ENCODE assay signal across 18 cellular contexts in the genomic region with DNA sequence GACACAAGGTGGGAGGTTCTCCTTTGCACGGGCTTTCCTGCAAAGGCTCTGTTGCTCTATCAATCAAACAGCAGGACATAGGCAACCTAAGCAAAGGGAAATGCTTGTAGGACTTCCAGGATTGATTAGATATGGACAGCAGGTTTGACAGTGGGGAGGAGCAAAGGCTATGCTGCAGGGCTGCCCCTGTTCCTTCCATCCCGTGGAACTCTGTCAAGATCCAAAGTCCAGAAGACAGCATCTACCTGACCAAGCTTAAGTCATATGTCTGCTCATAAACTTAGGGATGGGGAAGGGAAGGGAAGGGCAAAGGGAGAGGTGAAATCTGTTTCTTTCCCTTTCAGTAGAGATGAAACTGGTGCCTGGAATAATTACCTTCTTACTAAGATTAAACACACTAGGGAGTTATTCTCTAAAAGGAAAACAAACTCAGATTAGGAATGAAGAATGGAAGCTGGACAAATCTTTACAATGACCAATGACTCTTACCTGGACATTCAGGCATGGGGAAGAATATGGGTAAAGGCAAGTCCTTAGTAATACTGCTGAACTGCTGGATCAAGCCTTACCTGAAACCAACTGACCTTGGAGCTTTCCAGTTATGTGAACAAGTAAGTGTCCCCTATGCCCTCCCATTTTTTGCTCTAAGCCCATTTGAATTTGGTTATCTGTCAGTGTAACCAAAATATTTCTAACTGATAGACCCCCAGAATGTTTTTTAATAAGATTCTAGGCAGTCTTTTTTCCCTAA. TPM values are rescaled to one million over a fixed set of nuclear protein-coding genes. Genes with fewer than 3 reads are reported as not detected.
DNase-seq lines count a peak whose midpoint lies in the region; ATAC-seq and TF ChIP-seq lines count a peak whose summit lies in the region.
"Had no signal": no experiment of that assay in that cellular context is flagged by ENCODE, and none has a peak within 500 bp of the region (broad histone marks: within the 10 kb centered on the region; RNA-seq: fewer than 3 reads in every experiment).

No MANE protein-coding gene starts in this region.

- H3K27me3 Mint-ChIP-seq in mesothelial cell of epicardium (ENCODE audit: low read depth) = peaks cover 4% of the 10 kb centered on the region

- no peaks in the 10 kb centered on the region for H3K4me1 Mint-ChIP-seq in mesothelial cell of epicardium
- H3K4me1 Mint-ChIP-seq: CD8-positive, alpha-beta memory T cell had no signal

- intact Hi-C loops in esophagus muscularis mucosa (cut with DNase I) = no loop called here

- peaks cover 3% of the 10 kb centered on the region for H3K36me3 Mint-ChIP-seq in mesothelial cell of epicardium

- no peak overlapping the region for H3K4me3 Mint-ChIP-seq in mesothelial cell of epicardium
- H3K4me3 Mint-ChIP-seq: CD8-positive, alpha-beta memory T cell had no signal

- H3K27me3 ChIP-seq in Peyer's patch = no peaks in the 10 kb centered on the region
- H3K27me3 ChIP-seq in esophagus muscularis mucosa = no peaks in the 10 kb centered on the region
- H3K27me3 ChIP-seq: BLaER1 had no signal

- no peaks in the 10 kb centered on the region for H3K9me3 Mint-ChIP-seq in mesothelial cell of epicardium

- no peak for TF ChIP-seq POLR2A in Peyer's patch (IDR thresholded peaks at IDR 0.05)
- TF ChIP-seq POLR2A in esophagus muscularis mucosa (IDR thresholded peaks at IDR 0.05; ENCODE audit: low read depth) = no peak

- no peak overlapping the region for H3K27ac Mint-ChIP-seq in mesothelial cell of epicardium
- H3K27ac Mint-ChIP-seq: CD8-positive, alpha-beta memory T cell had no signal

- H3K4me3 ChIP-seq in Peyer's patch (peak overlapping the region in 1 of 4 donors; percentile 0), esophagus muscularis mucosa (no peak overlapping the region)
- H3K4me3 ChIP-seq: BLaER1, GM12878 had no signal

- no peaks in the 10 kb centered on the region for H3K9me3 ChIP-seq in Peyer's patch
- no peaks in the 10 kb centered on the region for H3K9me3 ChIP-seq in esophagus muscularis mucosa
- H3K9me3 ChIP-seq: BLaER1 had no signal

- H3K36me3 ChIP-seq in Peyer's patch (no peaks in the 10 kb centered on the region), esophagus muscularis mucosa (no peaks in the 10 kb centered on the region)
- H3K36me3 ChIP-seq: BLaER1 had no signal

- WGBS in esophagus muscularis mucosa = 55% methylated on average over 1 of the region's 2 CpGs

- H3K27ac ChIP-seq in Peyer's patch = peak overlapping the region in 2 of 4 donors; percentile 42 to 47
- H3K27ac ChIP-seq in esophagus muscularis mucosa (replicated peaks in 1 of 4) = no peak overlapping the region
- H3K27ac ChIP-seq: BLaER1 had no signal

- ATAC-seq in left lobe of liver (peak; percentile 78), GM21390 (IDR thresholded peaks at IDR 0.05; ENCODE audit: unreplicated experiment) (no peak)
- ATAC-seq: GM12878 had no signal

- DNase-seq in ELF-1 (ENCODE audit: low read depth, low spot score) (peak; percentile 44), Peyer's patch (peak in 2 of 3 donors; percentile 51 to 60), left lobe of liver (ENCODE audit: low spot score) (no peak), mucosa of gallbladder (ENCODE audit: low spot score) (peak; percentile 56), esophagus muscularis mucosa (ENCODE audit: extremely low spot score) (no peak), mesothelial cell of epicardium (ENCODE audit: low spot score in 2 of 2, unreplicated experiment in 2 of 2) (no peak)
- DNase-seq: 8988T; AML-193; CD8-positive, alpha-beta memory T cell; DMS 273 treated with DMSO at 0.1 percent for 48 hours; HCEC 1CT had no signal

- no peaks in the 10 kb centered on the region for H3K4me1 ChIP-seq in Peyer's patch
- H3K4me1 ChIP-seq in esophagus muscularis mucosa = no peaks in the 10 kb centered on the region
- H3K4me1 ChIP-seq: BLaER1 had no signal

- no peak for TF ChIP-seq EP300 in esophagus muscularis mucosa (IDR thresholded peaks at IDR 0.05)

- TF ChIP-seq CTCF in Peyer's patch (IDR thresholded peaks at IDR 0.05) = no peak
- no peak for TF ChIP-seq CTCF in esophagus muscularis mucosa (IDR thresholded peaks at IDR 0.05)
- no peak for TF ChIP-seq CTCF in mesothelial cell of epicardium (IDR thresholded peaks at IDR 0.05; ENCODE audit: unreplicated experiment)

RNA-seq across cellular contexts. Expression of a gene that starts 8.4 kb away (rescaled TPM):
- 1 to 10 TPM in 2 of 4 donors, not detected in 2; 3.7 to 6.5 TPM for total RNA-seq in Peyer's patch
- 51.6 TPM for total RNA-seq in left lobe of liver
- total RNA-seq in mucosa of gallbladder = 0.75 TPM
- total RNA-seq in esophagus muscularis mucosa = not detected
- not detected in 3 replicates for total RNA-seq in mesothelial cell of epicardium
- total RNA-seq: CD8-positive, alpha-beta memory T cell; Daoy; G401; GM12878; H1; HT1080 had no signal

Comparison
In these comparisons a context has a peak if more than half of its experiments do, and no peak if none do; other contexts are left out.
1. DNase-seq: peak in ELF-1 (single experiment), Peyer's patch (2 of 3) and mucosa of gallbladder (single experiment); none in left lobe of liver (single experiment), esophagus muscularis mucosa (single experiment) and mesothelial cell of epicardium (0 of 2).